In genomic region chr2:151796774-151797173, GRCh38 we compare ENCODE assay signal across 1 cellular context.
TF ChIP-seq lines count a peak whose summit lies in the region.

No MANE protein-coding gene starts in this region.

TF ChIP-seq in HepG2, 621 proteins besides CTCF, POLR2A, EP300 and RAD21:
- peak; percentile 10 for TF ChIP-seq TEAD3 (CRISPR knock-in tag; optimal IDR thresholded peaks at IDR 0.05; ENCODE audit: borderline replicate concordance)
- TF ChIP-seq ZNF619 (CRISPR knock-in tag; IDR thresholded peaks at IDR 0.05), result no peak
